ENCODE assay signal across 1 cellular context in the genomic region with DNA sequence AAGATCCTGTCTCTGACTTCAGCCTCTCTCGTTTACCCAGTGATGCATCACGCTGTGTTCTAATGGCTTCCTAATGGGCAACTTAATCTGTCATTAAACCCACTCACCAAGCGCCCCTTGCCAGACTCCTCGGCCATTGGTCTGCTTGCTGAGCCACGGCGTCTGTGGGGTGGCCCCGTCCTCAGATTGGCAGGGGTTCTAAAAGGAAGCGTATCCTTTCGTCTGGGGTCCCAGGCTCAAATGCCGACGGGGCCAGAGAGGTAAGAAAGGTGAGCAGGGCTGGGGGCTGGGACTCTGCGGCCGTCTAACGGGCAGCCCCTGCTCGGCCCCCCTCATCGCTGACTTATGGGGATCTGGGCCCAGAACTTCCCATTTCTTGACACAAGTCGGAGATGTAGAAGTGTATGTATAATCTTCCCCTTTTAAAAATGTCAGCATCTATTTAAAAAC.
TF ChIP-seq lines count a peak whose summit lies in the region.

No MANE protein-coding gene starts in this region.

TF ChIP-seq in GM23338, 12 proteins besides CTCF, POLR2A, EP300 and RAD21 (continued from another document):
- TF ChIP-seq, protein P1, sequence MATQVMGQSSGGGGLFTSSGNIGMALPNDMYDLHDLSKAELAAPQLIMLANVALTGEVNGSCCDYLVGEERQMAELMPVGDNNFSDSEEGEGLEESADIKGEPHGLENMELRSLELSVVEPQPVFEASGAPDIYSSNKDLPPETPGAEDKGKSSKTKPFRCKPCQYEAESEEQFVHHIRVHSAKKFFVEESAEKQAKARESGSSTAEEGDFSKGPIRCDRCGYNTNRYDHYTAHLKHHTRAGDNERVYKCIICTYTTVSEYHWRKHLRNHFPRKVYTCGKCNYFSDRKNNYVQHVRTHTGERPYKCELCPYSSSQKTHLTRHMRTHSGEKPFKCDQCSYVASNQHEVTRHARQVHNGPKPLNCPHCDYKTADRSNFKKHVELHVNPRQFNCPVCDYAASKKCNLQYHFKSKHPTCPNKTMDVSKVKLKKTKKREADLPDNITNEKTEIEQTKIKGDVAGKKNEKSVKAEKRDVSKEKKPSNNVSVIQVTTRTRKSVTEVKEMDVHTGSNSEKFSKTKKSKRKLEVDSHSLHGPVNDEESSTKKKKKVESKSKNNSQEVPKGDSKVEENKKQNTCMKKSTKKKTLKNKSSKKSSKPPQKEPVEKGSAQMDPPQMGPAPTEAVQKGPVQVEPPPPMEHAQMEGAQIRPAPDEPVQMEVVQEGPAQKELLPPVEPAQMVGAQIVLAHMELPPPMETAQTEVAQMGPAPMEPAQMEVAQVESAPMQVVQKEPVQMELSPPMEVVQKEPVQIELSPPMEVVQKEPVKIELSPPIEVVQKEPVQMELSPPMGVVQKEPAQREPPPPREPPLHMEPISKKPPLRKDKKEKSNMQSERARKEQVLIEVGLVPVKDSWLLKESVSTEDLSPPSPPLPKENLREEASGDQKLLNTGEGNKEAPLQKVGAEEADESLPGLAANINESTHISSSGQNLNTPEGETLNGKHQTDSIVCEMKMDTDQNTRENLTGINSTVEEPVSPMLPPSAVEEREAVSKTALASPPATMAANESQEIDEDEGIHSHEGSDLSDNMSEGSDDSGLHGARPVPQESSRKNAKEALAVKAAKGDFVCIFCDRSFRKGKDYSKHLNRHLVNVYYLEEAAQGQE (IDR thresholded peaks at IDR 0.05; ENCODE audit: unreplicated experiment) = no peak
- no peak; the same call in 1 of the 2 replicates for TF ChIP-seq NANOG (IDR thresholded peaks at IDR 0.05; ENCODE audit: borderline replicate concordance)
- TF ChIP-seq, protein P2, sequence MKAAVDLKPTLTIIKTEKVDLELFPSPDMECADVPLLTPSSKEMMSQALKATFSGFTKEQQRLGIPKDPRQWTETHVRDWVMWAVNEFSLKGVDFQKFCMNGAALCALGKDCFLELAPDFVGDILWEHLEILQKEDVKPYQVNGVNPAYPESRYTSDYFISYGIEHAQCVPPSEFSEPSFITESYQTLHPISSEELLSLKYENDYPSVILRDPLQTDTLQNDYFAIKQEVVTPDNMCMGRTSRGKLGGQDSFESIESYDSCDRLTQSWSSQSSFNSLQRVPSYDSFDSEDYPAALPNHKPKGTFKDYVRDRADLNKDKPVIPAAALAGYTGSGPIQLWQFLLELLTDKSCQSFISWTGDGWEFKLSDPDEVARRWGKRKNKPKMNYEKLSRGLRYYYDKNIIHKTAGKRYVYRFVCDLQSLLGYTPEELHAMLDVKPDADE (IDR thresholded peaks at IDR 0.05) = no peak
- TF ChIP-seq ZNF331 (CRISPR knock-in tag; IDR thresholded peaks at IDR 0.05; ENCODE audit: low read depth) = no peak
- TF ChIP-seq EZH2phosphoT487 (IDR thresholded peaks at IDR 0.05; ENCODE audit: unreplicated experiment) = no peak
- TF ChIP-seq STAT1 (IDR thresholded peaks at IDR 0.05; ENCODE audit: unreplicated experiment) = no peak
